9 cellular contexts compared by ENCODE assay signal in the genomic region with DNA sequence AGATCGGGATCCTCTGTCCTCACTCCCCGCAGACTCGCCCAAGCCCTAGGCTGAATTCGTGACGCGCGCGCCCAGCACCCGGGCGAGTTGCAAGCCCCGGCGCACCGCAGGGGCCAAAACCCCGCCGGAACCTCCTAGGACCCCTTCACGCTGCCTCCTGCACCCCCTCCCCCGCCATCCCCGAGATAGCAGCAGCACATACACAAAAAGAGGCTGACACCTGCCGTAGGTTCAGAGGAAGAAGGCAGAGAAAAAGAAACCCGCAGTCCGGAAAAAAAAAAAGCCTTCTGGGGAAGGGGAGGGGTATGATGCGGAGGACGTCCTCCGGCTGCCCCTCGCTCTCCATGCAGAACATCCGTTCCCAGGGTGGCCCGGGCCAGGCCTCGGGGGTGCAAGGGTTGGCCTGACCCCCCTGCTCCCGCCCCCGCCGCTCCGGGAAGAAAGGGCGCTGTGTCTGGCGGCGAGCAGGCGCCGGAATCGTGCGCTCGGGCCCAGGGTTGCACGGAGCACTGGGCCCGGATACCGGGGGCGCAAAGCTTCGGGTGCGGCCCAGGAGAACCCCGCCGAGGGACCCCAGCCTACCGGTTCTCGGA. TPM values are rescaled to one million over a fixed set of nuclear protein-coding genes. Genes with fewer than 3 reads are reported as not detected.
A peak's percentile ranks its signal among the peaks of the same experiment; 100 is the strongest.
DNase-seq lines count a peak whose midpoint lies in the region; ATAC-seq, FAIRE-seq and TF ChIP-seq lines count a peak whose summit lies in the region.
"Had no signal": no experiment of that assay in that cellular context is flagged by ENCODE, and none has a peak within 500 bp of the region (broad histone marks: within the 10 kb centered on the region; RNA-seq: fewer than 3 reads in every experiment).

No MANE protein-coding gene starts in this region.

- H3K4me3 ChIP-seq in DND-41 (ENCODE audit: low read depth in 1 of 2, low read length in 2 of 2) (peak overlapping the region; percentile 76 to 78), pancreas (peak overlapping the region in 3 of 4 donors; percentile 15 to 39 (median 26))

- intact Hi-C loops in pancreas (cut with DNase I): no loop called here

- peak overlapping the region; percentile 95 for H3K4me3 Mint-ChIP-seq in glutamatergic neuron (ENCODE audit: unreplicated experiment)

- H3K36me3 ChIP-seq in DND-41 (ENCODE audit: insufficient read depth, low read length) (peaks cover 48% of the 10 kb centered on the region), pancreas (no peaks in the 10 kb centered on the region)

- H3K4me1 Mint-ChIP-seq in glutamatergic neuron (ENCODE audit: low read depth, unreplicated experiment): peaks cover 12% of the 10 kb centered on the region

- no peaks in the 10 kb centered on the region for H3K27me3 ChIP-seq in DND-41 (ENCODE audit: insufficient read depth, low read length, poor library complexity)
- peaks cover 0 to 33% (median 0%) of the 10 kb centered on the region in 4 donors for H3K27me3 ChIP-seq in pancreas

- H3K4me2 ChIP-seq in DND-41 (ENCODE audit: insufficient read depth, low read length): peak overlapping the region; percentile 64

- no peaks in the 10 kb centered on the region for H3K9me3 ChIP-seq in DND-41 (ENCODE audit: insufficient read depth, low read length, severe bottlenecking)
- no peaks in the 10 kb centered on the region for H3K9me3 ChIP-seq in pancreas

- H3K27ac ChIP-seq in DND-41 (ENCODE audit: low read length): peak overlapping the region; percentile 95
- no peak overlapping the region for H3K27ac ChIP-seq in pancreas

- peak overlapping the region; percentile 88 for H3K9ac ChIP-seq in DND-41 (ENCODE audit: low read depth, low read length)

- DNase-seq in DND-41 (peak; percentile 72), NCI-H748 treated with DMSO at 0.1 percent for 48 hours (lab: John Stamatoyannopoulos, UW) (peak; percentile 16), glutamatergic neuron (peak; percentile 66), pancreas (peak in 2 of 6 donors; percentile 53 to 56), 8988T (no peak), NOMO-1 treated with dmso at 0.1 percent for 144 hours (lab: John Stamatoyannopoulos, UW; ENCODE audit: unreplicated experiment) (no peak)
- DNase-seq: activated CD4-positive, CD25-positive, alpha-beta regulatory T cell had no signal

- H3K79me2 ChIP-seq in DND-41 (ENCODE audit: insufficient read depth, low read length): peaks cover 92% of the 10 kb centered on the region

- ATAC-seq in DND-41 (ENCODE audit: insufficient read depth, low read depth): peak; percentile 41
- peak in 3 of 4 donors; percentile 38 to 57 (median 42) for ATAC-seq in pancreas
- ATAC-seq in GM19351 (IDR thresholded peaks at IDR 0.05; ENCODE audit: unreplicated experiment): no peak
- no peak for ATAC-seq in GM21737 (IDR thresholded peaks at IDR 0.05; ENCODE audit: unreplicated experiment)

- peaks cover 49% of the 10 kb centered on the region for H4K20me1 ChIP-seq in DND-41 (ENCODE audit: insufficient read depth, low read length)

- 0 out of 2 replicates have a peak overlapping the region, but pooled peaks have one; percentile 49 for H2AFZ ChIP-seq in DND-41 (ENCODE audit: low read depth, low read length)

- peaks cover 5% of the 10 kb centered on the region for H3K9me3 Mint-ChIP-seq in glutamatergic neuron (ENCODE audit: unreplicated experiment)

- H3K4me1 ChIP-seq in DND-41 (ENCODE audit: insufficient read depth, low read length) (peaks cover 49% of the 10 kb centered on the region), pancreas (no peaks in the 10 kb centered on the region)

- WGBS in pancreas, 2 donors: 1% methylated on average over 47 to 50 of the region's 50 CpGs

- H3K27ac Mint-ChIP-seq in glutamatergic neuron (ENCODE audit: unreplicated experiment): peak overlapping the region; percentile 90

- H3K36me3 Mint-ChIP-seq in glutamatergic neuron (ENCODE audit: unreplicated experiment): no peaks in the 10 kb centered on the region

- TF ChIP-seq CTCF in DND-41 (IDR thresholded peaks at IDR 0.05; ENCODE audit: borderline replicate concordance, extremely low read depth, low read length, poor library complexity, severe bottlenecking): peak; percentile 2
- TF ChIP-seq CTCF in glutamatergic neuron (IDR thresholded peaks at IDR 0.05; ENCODE audit: partially characterized antibody, unreplicated experiment): no peak
- TF ChIP-seq CTCF in pancreas (IDR thresholded peaks at IDR 0.05): no peak

- no peak for FAIRE-seq in pancreas (lab: Jason Lieb, UNC)

- H3K27me3 Mint-ChIP-seq in glutamatergic neuron (ENCODE audit: unreplicated experiment): peaks cover 8% of the 10 kb centered on the region

RNA-seq across cellular contexts. Expression of a gene that starts 2.5 kb away (rescaled TPM):
- total RNA-seq in glutamatergic neuron (ENCODE audit: unreplicated experiment): 40.9 TPM
- 1 to 10 TPM in 1 of 6 donors, under 1 TPM in 5; 0.12 to 1.4 (median 0.49) TPM for total RNA-seq in pancreas
- polyA plus RNA-seq in pancreas: under 1 TPM; 0.11 to 0.49 TPM

Comparison
In these comparisons a context has a peak if more than half of its experiments do, and no peak if none do; other contexts are left out.
1. ATAC-seq: peak in DND-41 (single experiment) and pancreas (3 of 4); none in GM19351 (single experiment) and GM21737 (single experiment).
2. DNase-seq: peak in DND-41 (single experiment), NCI-H748 treated with DMSO at 0.1 percent for 48 hours (single experiment) and glutamatergic neuron (single experiment); none in 8988T (single experiment) and NOMO-1 treated with dmso at 0.1 percent for 144 hours (single experiment).
3. RNA of a gene that starts 2.5 kb away (total RNA-seq): 40.9 TPM in glutamatergic neuron (single experiment); 0.12 to 1.4 TPM in pancreas; every median in the first group is over 10 times any median in the second.